ENCODE assay signal across 11 cellular contexts in the genomic region with DNA sequence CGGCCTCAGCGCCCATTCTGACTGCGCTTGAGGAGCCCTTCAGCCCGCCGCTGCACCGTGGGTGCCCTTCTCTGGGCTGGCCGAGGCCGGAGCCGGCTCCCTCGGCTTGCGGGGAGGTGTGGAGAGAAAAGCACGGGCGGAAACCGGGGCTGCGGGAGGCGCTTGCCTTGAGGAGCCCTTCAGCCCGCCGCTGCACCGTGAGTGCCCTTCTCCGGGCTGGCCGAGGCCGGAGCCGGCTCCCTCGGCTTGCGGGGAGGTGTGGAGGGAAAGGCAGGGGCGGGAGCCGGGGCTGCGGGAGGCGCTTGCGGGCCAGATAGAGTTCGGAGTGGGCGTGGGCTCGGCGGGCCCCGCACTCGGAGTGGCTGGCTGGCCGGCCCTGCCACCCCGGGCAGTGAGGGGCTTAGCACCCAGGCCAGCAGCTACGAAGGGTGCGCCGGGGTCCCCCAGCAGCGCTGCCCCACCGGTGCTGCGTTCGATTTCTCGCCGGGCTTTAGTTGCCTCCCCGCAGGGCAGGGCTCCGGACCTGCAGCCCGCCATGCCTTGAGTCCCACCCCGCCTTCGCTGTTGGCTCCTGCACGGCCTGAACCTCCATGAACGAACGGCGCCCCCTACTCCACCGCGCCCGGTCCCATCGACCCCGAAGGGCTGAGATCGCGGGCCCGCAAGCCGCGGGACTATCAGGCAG. TPM values are rescaled to one million over a fixed set of nuclear protein-coding genes. Genes with fewer than 3 reads are reported as not detected.
DNase-seq lines count a peak whose midpoint lies in the region; ATAC-seq and TF ChIP-seq lines count a peak whose summit lies in the region.
"Had no signal": no experiment of that assay in that cellular context is flagged by ENCODE, and none has a peak within 500 bp of the region (broad histone marks: within the 10 kb centered on the region; RNA-seq: fewer than 3 reads in every experiment).

No MANE protein-coding gene starts in this region.

- H3K4me3 ChIP-seq in GM23338 (peak overlapping the region; percentile 62), heart right ventricle (peak overlapping the region; percentile 5 to 50 (median 40)), psoas muscle (peak overlapping the region; percentile 51)

- intact Hi-C loops in heart right ventricle (cut with DNase I) = no loop called here
- intact Hi-C loops in psoas muscle (cut with DNase I) = no loop called here

- peaks cover 18% of the 10 kb centered on the region; the same call in 2 of the 3 replicates for H3K36me3 Mint-ChIP-seq in GM23338 (ENCODE audit: low read depth)
- peaks cover 3% of the 10 kb centered on the region for H3K36me3 Mint-ChIP-seq in activated naive CD8-positive, alpha-beta T cell treated with anti-CD3 and anti-CD28 coated beads, Interleukin-2, amount 50 U/mL, for 24 hours (ENCODE audit: low read depth)
- H3K36me3 Mint-ChIP-seq: natural killer cell had no signal

- H3K27me3 ChIP-seq in GM23338 (ENCODE audit: insufficient read depth) (peaks cover 12% of the 10 kb centered on the region), heart right ventricle (peaks cover 7 to 49% (median 46%) of the 10 kb centered on the region in 7 donors), psoas muscle (ENCODE audit: insufficient read depth in 3 of 3, low read length in 2 of 3) (peaks cover 0 to 28% (median 8%) of the 10 kb centered on the region in 3 donors)

- no peak overlapping the region for H3K27ac Mint-ChIP-seq in GM23338
- no peak overlapping the region for H3K27ac Mint-ChIP-seq in activated naive CD8-positive, alpha-beta T cell treated with anti-CD3 and anti-CD28 coated beads, Interleukin-2, amount 50 U/mL, for 24 hours
- H3K27ac Mint-ChIP-seq: natural killer cell had no signal

- H3K27ac ChIP-seq in GM23338 (ENCODE audit: low read depth) (no peak overlapping the region), heart right ventricle (no peak overlapping the region), psoas muscle (no peak overlapping the region)

- no peaks in the 10 kb centered on the region; the same call in 2 of the 3 replicates for H3K4me1 Mint-ChIP-seq in GM23338
- peaks cover 2% of the 10 kb centered on the region for H3K4me1 Mint-ChIP-seq in activated naive CD8-positive, alpha-beta T cell treated with anti-CD3 and anti-CD28 coated beads, Interleukin-2, amount 50 U/mL, for 24 hours

- H4K20me1 ChIP-seq in GM23338 (replicated peaks; ENCODE audit: insufficient read depth) = no peaks in the 10 kb centered on the region

- H3K4me1 ChIP-seq in GM23338 (ENCODE audit: insufficient read depth) (no peaks in the 10 kb centered on the region), heart right ventricle (peaks cover 0 to 9% (median 6%) of the 10 kb centered on the region in 9 donors), psoas muscle (no peaks in the 10 kb centered on the region)

- peaks cover 4% of the 10 kb centered on the region for H3K9me2 ChIP-seq in GM23338 (ENCODE audit: insufficient read depth)

- H3K79me2 ChIP-seq in GM23338 (replicated peaks; ENCODE audit: insufficient read depth) = no peaks in the 10 kb centered on the region

- H3K9me3 ChIP-seq in heart right ventricle = peaks cover 0 to 7% (median 0%) of the 10 kb centered on the region in 11 donors
- H3K9me3 ChIP-seq in psoas muscle = no peaks in the 10 kb centered on the region

- no peaks in the 10 kb centered on the region for H3K36me3 ChIP-seq in GM23338 (ENCODE audit: insufficient read depth)
- no peaks in the 10 kb centered on the region for H3K36me3 ChIP-seq in heart right ventricle
- H3K36me3 ChIP-seq in psoas muscle (ENCODE audit: insufficient read depth in 1 of 2, low read depth in 1 of 2) = no peaks in the 10 kb centered on the region

- no peaks in the 10 kb centered on the region for H3F3A ChIP-seq in GM23338 (replicated peaks; ENCODE audit: low read depth)

- peak overlapping the region; percentile 72 for H3K4me3 Mint-ChIP-seq in GM23338
- H3K4me3 Mint-ChIP-seq in activated naive CD8-positive, alpha-beta T cell treated with anti-CD3 and anti-CD28 coated beads, Interleukin-2, amount 50 U/mL, for 24 hours = peak overlapping the region; percentile 11
- H3K4me3 Mint-ChIP-seq: natural killer cell had no signal

- H3K4me2 ChIP-seq in GM23338 = peak overlapping the region; percentile 75

- peaks cover 7% of the 10 kb centered on the region for H3K27me3 Mint-ChIP-seq in GM23338 (ENCODE audit: insufficient read depth, low read depth, poor library complexity)
- H3K27me3 Mint-ChIP-seq in activated naive CD8-positive, alpha-beta T cell treated with anti-CD3 and anti-CD28 coated beads, Interleukin-2, amount 50 U/mL, for 24 hours = peaks cover 48% of the 10 kb centered on the region

- H3K9me3 Mint-ChIP-seq in GM23338 = peaks cover 26% of the 10 kb centered on the region
- no peaks in the 10 kb centered on the region for H3K9me3 Mint-ChIP-seq in activated naive CD8-positive, alpha-beta T cell treated with anti-CD3 and anti-CD28 coated beads, Interleukin-2, amount 50 U/mL, for 24 hours
- H3K9me3 Mint-ChIP-seq: natural killer cell had no signal

- DNase-seq in GM23338 (ENCODE audit: low spot score) = peak; percentile 69
- no peak for DNase-seq in activated naive CD8-positive, alpha-beta T cell treated with anti-CD3 and anti-CD28 coated beads, Interleukin-2, amount 50 U/mL, for 24 hours
- DNase-seq in heart right ventricle = no peak
- no peak for DNase-seq in psoas muscle
- DNase-seq in NCI-H2107 treated with DMSO at 0.1 percent for 48 hours (lab: John Stamatoyannopoulos, UW; ENCODE audit: unreplicated experiment) = no peak
- DNase-seq in NCI-H1436 treated with DMSO at 0.1 percent for 48 hours (lab: John Stamatoyannopoulos, UW) = no peak
- DNase-seq: COR-L47, natural killer cell, NCI-H187 treated with DMSO at 0.1 percent for 48 hours had no signal

- ATAC-seq in GM23338 (peak; percentile 92), heart right ventricle (peak in 4 of 8 donors; percentile 28 to 57 (median 40)), psoas muscle (no peak), HG03439 (IDR thresholded peaks at IDR 0.05; ENCODE audit: unreplicated experiment) (no peak), HG02588 (IDR thresholded peaks at IDR 0.05; ENCODE audit: unreplicated experiment) (no peak)
- no peak for ATAC-seq in activated naive CD8-positive, alpha-beta T cell treated with anti-CD3 and anti-CD28 coated beads, Interleukin-2, amount 50 U/mL, for 24 hours

- H2AFZ ChIP-seq in GM23338 = peak overlapping the region; percentile 96

- peak; percentile 9 to 39; a peak in 2 of 4 replicates for TF ChIP-seq CTCF in GM23338 (conservative IDR thresholded peaks at IDR 0.05; ENCODE audit: low read depth in 2 of 2)
- no peak for TF ChIP-seq CTCF in heart right ventricle (IDR thresholded peaks at IDR 0.05)
- TF ChIP-seq CTCF in psoas muscle (IDR thresholded peaks at IDR 0.05) = no peak

- 12 to 21% methylated on average over 59 to 66 of the region's 66 CpGs for WGBS in heart right ventricle, 2 donors
- WGBS in psoas muscle, 3 donors = 13 to 27% (median 21%) methylated on average over 53 to 66 of the region's 66 CpGs

TF ChIP-seq in GM23338, 12 proteins besides CTCF, POLR2A, EP300 and RAD21:
- TF ChIP-seq STAT1 (IDR thresholded peaks at IDR 0.05; ENCODE audit: unreplicated experiment) (no peak), NANOG (IDR thresholded peaks at IDR 0.05; ENCODE audit: borderline replicate concordance) (no peak), CREB1 (CRISPR knock-in tag; IDR thresholded peaks at IDR 0.05; ENCODE audit: low read depth) (0 out of 2 replicates have a peak, but pooled peaks have one; percentile 27), JUNB (IDR thresholded peaks at IDR 0.05; ENCODE audit: unreplicated experiment) (no peak)

RNA-seq across cellular contexts. Expression of gene MCUR1, which starts 45.7 kb away (rescaled TPM):
- 20.3 and 21.0 TPM in 2 replicates for total RNA-seq in GM23338 (2014; rRNA removed; shearing (Covaris generic))
- 63.5 and 65.3 TPM in 2 replicates for polyA plus RNA-seq in GM23338 (2016; fragmentation: Nextera tagmentation; extraction: Ambion mirVana)
- total RNA-seq in heart right ventricle = 10 to 100 TPM; 25.2 to 40.8 (median 32.7) TPM
- polyA plus RNA-seq in heart right ventricle = 10 to 100 TPM; 17.2 to 81.6 TPM
- 10 to 100 TPM; 20.5 to 31.9 (median 23.2) TPM for total RNA-seq in psoas muscle
- polyA plus RNA-seq in psoas muscle = 10 to 100 TPM; 17.9 to 20.1 (median 18.0) TPM

Comparison
In these comparisons a context has a peak if more than half of its experiments do, and no peak if none do; other contexts are left out.
1. CTCF ChIP-seq: peak in GM23338 (2 of 2); none in heart right ventricle (0 of 9) and psoas muscle (single experiment).
2. Peak in every context shown above with its lines, with median percentiles within 50 percentile points of each other: H3K4me3 ChIP-seq.